9 cellular contexts compared by ENCODE assay signal in genomic region chr17:35898283-35899070, GRCh38. TPM values are rescaled to one million over a fixed set of nuclear protein-coding genes. Genes with fewer than 3 reads are reported as not detected.
DNase-seq lines count a peak whose midpoint lies in the region; ATAC-seq and TF ChIP-seq lines count a peak whose summit lies in the region.
"Had no signal": no experiment of that assay in that cellular context is flagged by ENCODE, and none has a peak within 500 bp of the region (broad histone marks: within the 10 kb centered on the region; RNA-seq: fewer than 3 reads in every experiment).

No MANE protein-coding gene starts in this region.

- no peaks in the 10 kb centered on the region for H3K9me3 Mint-ChIP-seq in activated T-cell treated with anti-CD3 and anti-CD28 coated beads, Interleukin-2, amount 50 U/mL, for 4 hours

- TF ChIP-seq POLR2A in GM18505 (IDR thresholded peaks at IDR 0.05; ENCODE audit: borderline replicate concordance, extremely low read depth, insufficient read depth, insufficient read length), result no peak

- TF ChIP-seq CTCF in mucosa of descending colon (IDR thresholded peaks at IDR 0.05), result no peak

- H3K4me1 Mint-ChIP-seq in activated T-cell treated with anti-CD3 and anti-CD28 coated beads, Interleukin-2, amount 50 U/mL, for 4 hours (ENCODE audit: low read depth), result peaks cover 63% of the 10 kb centered on the region

- H3K4me1 ChIP-seq in mucosa of descending colon (ENCODE audit: low read depth), result no peaks in the 10 kb centered on the region
- H3K4me1 ChIP-seq: breast epithelium had no signal

- no peaks in the 10 kb centered on the region for H3K27me3 Mint-ChIP-seq in activated T-cell treated with anti-CD3 and anti-CD28 coated beads, Interleukin-2, amount 50 U/mL, for 4 hours (ENCODE audit: low read depth)

- peak; percentile 72 to 74 for ATAC-seq in activated T-cell treated with anti-CD3 and anti-CD28 coated beads, Interleukin-2, amount 50 U/mL, for 4 hours
- peak; percentile 68 for ATAC-seq in mucosa of descending colon
- no peak for ATAC-seq in HG02973 (IDR thresholded peaks at IDR 0.05; ENCODE audit: unreplicated experiment)
- no peak for ATAC-seq in GM18505 (IDR thresholded peaks at IDR 0.05; ENCODE audit: unreplicated experiment)
- ATAC-seq in HG03139 (IDR thresholded peaks at IDR 0.05; ENCODE audit: unreplicated experiment), result no peak
- ATAC-seq in HG03135 (IDR thresholded peaks at IDR 0.05; ENCODE audit: unreplicated experiment), result no peak

- no peak overlapping the region for H3K4me3 ChIP-seq in mucosa of descending colon
- H3K4me3 ChIP-seq: breast epithelium had no signal

- no peaks in the 10 kb centered on the region for H3K9me3 ChIP-seq in mucosa of descending colon
- H3K9me3 ChIP-seq: breast epithelium had no signal

- DNase-seq in Daoy (ENCODE audit: low read depth), result peak; percentile 69
- DNase-seq in NCI-H2029 treated with DMSO at 0.1 percent for 48 hours (lab: John Stamatoyannopoulos, UW), result peak; percentile 77
- DNase-seq in activated T-cell treated with anti-CD3 and anti-CD28 coated beads, Interleukin-2, amount 50 U/mL, for 4 hours, result peak; percentile 40
- peak in 2 of 3 donors; percentile 53 to 54 for DNase-seq in mucosa of descending colon

- intact Hi-C loops in mucosa of descending colon (cut with DNase I, micrococcal nuclease), result no loop called here

- no peaks in the 10 kb centered on the region for H3K36me3 ChIP-seq in mucosa of descending colon (ENCODE audit: low read depth)
- H3K36me3 ChIP-seq: breast epithelium had no signal

- H3K4me3 Mint-ChIP-seq in activated T-cell treated with anti-CD3 and anti-CD28 coated beads, Interleukin-2, amount 50 U/mL, for 4 hours, result peak overlapping the region; percentile 56

- no peaks in the 10 kb centered on the region for H3K36me3 Mint-ChIP-seq in activated T-cell treated with anti-CD3 and anti-CD28 coated beads, Interleukin-2, amount 50 U/mL, for 4 hours (ENCODE audit: insufficient read depth)

RNA-seq across cellular contexts. Expression of gene CCL5, which starts 18.3 kb away (rescaled TPM):
- 9.0 and 14.4 TPM in 2 replicates for total RNA-seq in Daoy (2014; rRNA removed; shearing (Covaris generic))
- total RNA-seq in activated T-cell treated with anti-CD3 and anti-CD28 coated beads, Interleukin-2, amount 50 U/mL, for 4 hours, result 10 to 100 TPM; 19.9 to 72.3 (median 64.7) TPM
- 10 to 100 TPM in 2 of 3 donors, 1 to 10 TPM in 1; 8.4 to 20.6 (median 13.7) TPM for total RNA-seq in mucosa of descending colon

RNA-seq across cellular contexts. Expression of gene HEATR9, which starts 29.8 kb away (rescaled TPM):
- total RNA-seq in Daoy (2014; rRNA removed; shearing (Covaris generic)), result not detected in 2 replicates
- under 1 TPM in 1 of 3 donors, not detected in 2; 0.21 TPM for total RNA-seq in activated T-cell treated with anti-CD3 and anti-CD28 coated beads, Interleukin-2, amount 50 U/mL, for 4 hours
- total RNA-seq in mucosa of descending colon, result not detected

RNA-seq across cellular contexts. Expression of gene RDM1, which starts 32.1 kb away (rescaled TPM):
- 0.86 and 4.3 TPM in 2 replicates for total RNA-seq in Daoy (2014; rRNA removed; shearing (Covaris generic))
- not detected for total RNA-seq in activated T-cell treated with anti-CD3 and anti-CD28 coated beads, Interleukin-2, amount 50 U/mL, for 4 hours
- 1 to 10 TPM in 2 of 3 donors, not detected in 1; 1.3 to 3.1 TPM for total RNA-seq in mucosa of descending colon
- total RNA-seq: breast epithelium had no signal

RNA-seq across cellular contexts. Expression of gene LYZL6, which starts 45.0 kb away (rescaled TPM):
- not detected in 2 replicates for total RNA-seq in Daoy (2014; rRNA removed; shearing (Covaris generic))
- not detected for total RNA-seq in activated T-cell treated with anti-CD3 and anti-CD28 coated beads, Interleukin-2, amount 50 U/mL, for 4 hours
- total RNA-seq in mucosa of descending colon, result not detected
- total RNA-seq: breast epithelium had no signal

Comparison
In these comparisons a context has a peak if more than half of its experiments do, and no peak if none do; other contexts are left out.
1. ATAC-seq: peak in activated T-cell treated with anti-CD3 and anti-CD28 coated beads, Interleukin-2, amount 50 U/mL, for 4 hours (2 of 2) and mucosa of descending colon (single experiment); none in HG02973 (single experiment), GM18505 (single experiment), HG03139 (single experiment) and HG03135 (single experiment).
2. Peak in every context shown above with its lines, with median percentiles within 50 percentile points of each other: DNase-seq.